1 cellular context compared by ENCODE assay signal in genomic region chr4:112230879-112231778, GRCh38.
TF ChIP-seq lines count a peak whose summit lies in the region.

No MANE protein-coding gene starts in this region.

TF ChIP-seq in HEK293, 187 proteins besides CTCF, POLR2A, EP300 and RAD21 (continued from another document and continues in another):
- TF ChIP-seq ZNF518A (tag by site-specific recombination; conservative IDR thresholded peaks at IDR 0.05; ENCODE audit: low read depth) (peak; percentile 64; the same call in 1 of the 2 replicates), ZBTB10 (tag by site-specific recombination; IDR thresholded peaks at IDR 0.05) (no peak), ZNF140 (tag by site-specific recombination; IDR thresholded peaks at IDR 0.05) (no peak), REST (tag by site-specific recombination; IDR thresholded peaks at IDR 0.05) (no peak), GLIS2 (tag by site-specific recombination; IDR thresholded peaks at IDR 0.05) (no peak), ZNF544 (tag by site-specific recombination; IDR thresholded peaks at IDR 0.05) (no peak), ZNF354C (tag by site-specific recombination; IDR thresholded peaks at IDR 0.05; ENCODE audit: borderline replicate concordance, low read depth) (no peak), HOXA7 (CRISPR knock-in tag; IDR thresholded peaks at IDR 0.05; ENCODE audit: borderline replicate concordance) (no peak), BCL11B (tag by site-specific recombination; IDR thresholded peaks at IDR 0.05; ENCODE audit: low read depth) (no peak), ZNF645 (tag by site-specific recombination; IDR thresholded peaks at IDR 0.05) (no peak), EGR2 (tag by site-specific recombination; IDR thresholded peaks at IDR 0.05; ENCODE audit: low read depth) (no peak), ZBTB7A (tag by site-specific recombination; IDR thresholded peaks at IDR 0.05; ENCODE audit: low read depth) (no peak), ZBTB6 (tag by site-specific recombination; IDR thresholded peaks at IDR 0.05) (no peak), ZNF362 (tag by site-specific recombination; IDR thresholded peaks at IDR 0.05) (no peak), ZNF366 (tag by site-specific recombination; conservative IDR thresholded peaks at IDR 0.05) (peak; percentile 73), ZNF416 (tag by site-specific recombination; IDR thresholded peaks at IDR 0.05) (no peak), ZNF10 (tag by site-specific recombination; IDR thresholded peaks at IDR 0.05) (no peak), TCF7L2 (IDR thresholded peaks at IDR 0.05; ENCODE audit: borderline replicate concordance, low read depth, low read length) (no peak), KLF9 (tag by site-specific recombination; IDR thresholded peaks at IDR 0.05; ENCODE audit: low read depth) (peak; percentile 78), ZNF19 (tag by site-specific recombination; IDR thresholded peaks at IDR 0.05; ENCODE audit: low read depth) (no peak), PRDM4 (tag by site-specific recombination; IDR thresholded peaks at IDR 0.05) (no peak), ZNF223 (tag by site-specific recombination; IDR thresholded peaks at IDR 0.05) (no peak), ZNF350 (tag by site-specific recombination; IDR thresholded peaks at IDR 0.05) (no peak), ZNF394 (tag by site-specific recombination; IDR thresholded peaks at IDR 0.05; ENCODE audit: borderline replicate concordance) (0 out of 2 replicates have a peak, but pooled peaks have one; percentile 14), ZNF561 (tag by site-specific recombination; IDR thresholded peaks at IDR 0.05; ENCODE audit: borderline replicate concordance) (0 out of 2 replicates have a peak, but pooled peaks have one; percentile 17), SP3 (tag by site-specific recombination; IDR thresholded peaks at IDR 0.05) (peak; percentile 79), ZBTB26 (tag by site-specific recombination; optimal IDR thresholded peaks at IDR 0.05) (peak; percentile 91), KLF7 (tag by site-specific recombination; IDR thresholded peaks at IDR 0.05; ENCODE audit: borderline replicate concordance) (no peak), ZNF747 (tag by site-specific recombination; IDR thresholded peaks at IDR 0.05) (no peak), ZBTB17 (tag by site-specific recombination; IDR thresholded peaks at IDR 0.05) (peak; percentile 93), ZNF174 (tag by site-specific recombination; IDR thresholded peaks at IDR 0.05) (no peak), ZNF624 (tag by site-specific recombination; IDR thresholded peaks at IDR 0.05) (no peak), ZNF768 (tag by site-specific recombination; IDR thresholded peaks at IDR 0.05) (no peak), ZBTB20 (tag by site-specific recombination; IDR thresholded peaks at IDR 0.05) (0 out of 2 replicates have a peak, but pooled peaks have one; percentile 8), ZFP41 (tag by site-specific recombination; IDR thresholded peaks at IDR 0.05; ENCODE audit: borderline replicate concordance) (no peak), ZNF239 (tag by site-specific recombination; IDR thresholded peaks at IDR 0.05) (no peak), ZNF324 (tag by site-specific recombination; IDR thresholded peaks at IDR 0.05) (no peak), INSM2 (tag by site-specific recombination; IDR thresholded peaks at IDR 0.05) (no peak), WT1 (tag by site-specific recombination; IDR thresholded peaks at IDR 0.05) (no peak), GLIS1 (tag by site-specific recombination; IDR thresholded peaks at IDR 0.05) (no peak), ZNF341 (tag by site-specific recombination; IDR thresholded peaks at IDR 0.05; ENCODE audit: low read depth) (no peak)
